26 cellular contexts compared by ENCODE assay signal in the genomic region with DNA sequence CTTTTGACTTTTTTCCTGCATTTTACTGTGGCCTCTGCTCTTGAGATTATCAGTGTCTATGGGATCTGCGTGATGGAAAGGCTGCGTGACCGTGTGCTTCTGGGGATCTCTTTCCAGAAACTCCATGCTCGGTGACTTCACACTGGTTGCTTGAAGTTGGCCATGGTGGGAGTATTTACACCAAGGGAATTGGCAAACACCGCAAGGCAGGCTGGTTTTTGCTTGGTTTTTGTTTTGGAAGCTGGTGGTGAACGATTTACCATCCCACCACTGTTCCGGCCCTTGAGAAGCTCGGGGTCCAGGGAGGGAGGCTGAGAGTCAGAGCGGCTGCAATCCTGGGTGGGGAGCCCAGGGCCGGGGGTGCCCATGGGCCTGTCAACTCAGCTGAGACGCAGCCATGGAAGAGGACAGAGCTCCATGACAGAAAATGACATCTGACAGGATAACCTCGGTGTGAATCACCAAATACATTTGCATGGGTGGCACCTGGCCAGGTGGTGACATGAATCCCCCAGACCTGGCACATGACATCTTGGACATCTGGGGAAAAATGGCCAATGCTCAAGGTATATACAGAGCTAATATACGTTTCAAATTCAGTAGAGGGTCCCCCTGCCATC. TPM values are rescaled to one million over a fixed set of nuclear protein-coding genes. Genes with fewer than 3 reads are reported as not detected.
DNase-seq lines count a peak whose midpoint lies in the region; ATAC-seq and TF ChIP-seq lines count a peak whose summit lies in the region.
"Had no signal": no experiment of that assay in that cellular context is flagged by ENCODE, and none has a peak within 500 bp of the region (broad histone marks: within the 10 kb centered on the region; RNA-seq: fewer than 3 reads in every experiment).

No MANE protein-coding gene starts in this region.

- TF ChIP-seq CTCF in HEK293 (tag by site-specific recombination; IDR thresholded peaks at IDR 0.05), result no peak
- no peak for TF ChIP-seq CTCF in osteoblast (IDR thresholded peaks at IDR 0.05; ENCODE audit: extremely low read depth, low read depth, low read length)
- no peak for TF ChIP-seq CTCF in tibial artery (IDR thresholded peaks at IDR 0.05)

- no peak overlapping the region for H3K27ac ChIP-seq in HEK293 (ENCODE audit: extremely low read depth, low read depth, low read length)
- peak overlapping the region; percentile 53 to 92 for H3K27ac ChIP-seq in esophagus (ENCODE audit: low read depth in 2 of 2, low read length in 1 of 2)
- peak overlapping the region; percentile 97 for H3K27ac ChIP-seq in osteoblast (ENCODE audit: low read depth, low read length)
- peak overlapping the region; percentile 81 to 85 for H3K27ac ChIP-seq in tibial artery
- H3K27ac ChIP-seq: HL-60, PC-9 had no signal

- H3K9me3 ChIP-seq in HEK293 (ENCODE audit: control insufficient read depth, insufficient read depth, low read depth, low read length) (no peaks in the 10 kb centered on the region), esophagus (ENCODE audit: control insufficient read depth in 2 of 2, insufficient read depth in 1 of 2, low read depth in 1 of 2, low read length in 1 of 2) (no peaks in the 10 kb centered on the region), osteoblast (ENCODE audit: low read depth, low read length) (no peaks in the 10 kb centered on the region), tibial artery (no peaks in the 10 kb centered on the region)
- H3K9me3 ChIP-seq: ascending aorta had no signal

- CTCF ChIA-PET in HEK293 (lab: Yijun Ruan, JAX), result interaction anchor here (0.7 kb wide), 1 partner anchor 11 kb away, joined by 4 read pairs; no protein-coding TSS in a partner anchor

- no peak overlapping the region for H2AFZ ChIP-seq in osteoblast (ENCODE audit: low read length)
- H2AFZ ChIP-seq: GM23338, PC-9 had no signal

- H3K36me3 ChIP-seq in HEK293 (ENCODE audit: control insufficient read depth in 2 of 2, insufficient read depth in 1 of 2, low read length in 2 of 2) (no peaks in the 10 kb centered on the region), esophagus (ENCODE audit: control insufficient read depth in 2 of 2, insufficient read depth in 2 of 2, low read length in 1 of 2) (no peaks in the 10 kb centered on the region), osteoblast (ENCODE audit: insufficient read depth, low read length) (no peaks in the 10 kb centered on the region), tibial artery (no peaks in the 10 kb centered on the region)
- H3K36me3 ChIP-seq: ascending aorta had no signal

- no peaks in the 10 kb centered on the region for H3K79me2 ChIP-seq in osteoblast (ENCODE audit: insufficient read depth, low read length)

- 84 to 87% methylated on average over 13 of the region's 13 CpGs for WGBS in esophagus, 2 donors

- no peak for ATAC-seq in left colon
- ATAC-seq in esophagus mucosa, result no peak
- ATAC-seq: GM23338; HepG2; naive thymus-derived CD8-positive, alpha-beta T cell; right cardiac atrium; T-cell had no signal

- no peak overlapping the region for H3K4me2 ChIP-seq in osteoblast (ENCODE audit: insufficient read depth, low read length)
- H3K4me2 ChIP-seq: GM23338, PC-9 had no signal

- POLR2A ChIA-PET in HEK293 (lab: Yijun Ruan, JAX), result no interaction called here

- intact Hi-C loops in tibial artery (cut with DNase I; ENCODE audit: low total_unique reads), result no loop called here
- intact Hi-C loops in left colon (cut with DNase I, micrococcal nuclease), result no loop called here

- DNase-seq in osteoblast (ENCODE audit: insufficient read length, low spot score, missing footprints) (no peak), tibial artery (no peak), NCI-H2081 treated with DMSO at 0.1 percent for 48 hours (lab: John Stamatoyannopoulos, UW) (no peak), left colon (no peak), iPS-NIHi11 (ENCODE audit: low spot score) (no peak)
- DNase-seq: activated CD4-positive, alpha-beta T cell treated with anti-CD3 and anti-CD28 coated beads for 1 hour; activated naive CD4-positive, alpha-beta T cell treated with anti-CD3 and anti-CD28 coated beads, Interleukin-2, amount 50 U/mL, for 16 hours; C1 segment of cervical spinal cord; Calu3; central memory CD4-positive, alpha-beta T cell; dorsolateral prefrontal cortex; mesendoderm; naive thymus-derived CD8-positive, alpha-beta T cell; NCI-H1092; PC-9; substantia nigra; T-cell had no signal

- H4K20me1 ChIP-seq in osteoblast (ENCODE audit: insufficient read depth, low read length), result no peaks in the 10 kb centered on the region

- H3K27me3 ChIP-seq in esophagus (ENCODE audit: control insufficient read depth in 1 of 2, insufficient read depth in 2 of 2, low read length in 2 of 2) (no peaks in the 10 kb centered on the region), osteoblast (ENCODE audit: insufficient read depth, low read length) (no peaks in the 10 kb centered on the region), tibial artery (no peaks in the 10 kb centered on the region)
- H3K27me3 ChIP-seq: ascending aorta, dorsolateral prefrontal cortex had no signal

- H3K4me1 ChIP-seq in HEK293 (ENCODE audit: control insufficient read depth, insufficient read depth, low read length) (no peaks in the 10 kb centered on the region), esophagus (ENCODE audit: control insufficient read depth in 2 of 2, insufficient read depth in 2 of 2, low read length in 1 of 2) (peaks cover 0 to 9% of the 10 kb centered on the region in 2 donors), osteoblast (ENCODE audit: insufficient read depth, low read length) (peaks cover 50% of the 10 kb centered on the region), tibial artery (peaks cover 0 to 85% (median 28%) of the 10 kb centered on the region in 4 donors)

- H3K4me3 ChIP-seq in HEK293 (ENCODE audit: low read depth, low read length), result no peak overlapping the region
- no peak overlapping the region for H3K4me3 ChIP-seq in esophagus (ENCODE audit: low read depth in 1 of 2, low read length in 2 of 2)
- H3K4me3 ChIP-seq in osteoblast (ENCODE audit: insufficient read depth, low read length), result no peak overlapping the region
- no peak overlapping the region for H3K4me3 ChIP-seq in tibial artery
- H3K4me3 ChIP-seq: ascending aorta, dorsolateral prefrontal cortex, GM23338, PC-9 had no signal

TF ChIP-seq in HEK293, 187 proteins besides CTCF, POLR2A, EP300 and RAD21:
- TF ChIP-seq ZNF514 (tag by site-specific recombination; IDR thresholded peaks at IDR 0.05) (no peak), ZNF112 (tag by site-specific recombination; IDR thresholded peaks at IDR 0.05) (peak; percentile 97)

RNA-seq across cellular contexts. Expression of a gene that starts 11.1 kb away (rescaled TPM):
- 1 to 10 TPM; 3.7 to 8.8 TPM for polyA plus RNA-seq in esophagus
- total RNA-seq in osteoblast (40.2 and 122 TPM in 2 replicates), left colon (10 to 100 TPM; 27.2 to 31.6 TPM), esophagus mucosa (6.5 TPM)
- total RNA-seq: activated T-helper 1 cell treated with anti-CD3 and anti-CD28 coated beads, Interleukin-12 subunit alpha, Interleukin-12 subunit beta, Interleukin-2, Interleukin-4 antibody, amounts not matched to agents 30 ng/mL and 10 ng/mL and 1 ng/mL, durations not matched to agents 14 hours and 24 hours and 36 hours; naive thymus-derived CD8-positive, alpha-beta T cell had no signal
